ENCODE assay signal across 1 cellular context in genomic region chr17:17401271-17401781, GRCh38.
TF ChIP-seq lines count a peak whose summit lies in the region.

No MANE protein-coding gene starts in this region.

TF ChIP-seq in liver, 16 proteins besides CTCF, POLR2A, EP300 and RAD21 (continued from another document):
- TF ChIP-seq REST (IDR thresholded peaks at IDR 0.05) (no peak), EGR1 (IDR thresholded peaks at IDR 0.05; ENCODE audit: low read depth in 2 of 2) (no peak)
